19 cellular contexts compared by ENCODE assay signal in the genomic region with DNA sequence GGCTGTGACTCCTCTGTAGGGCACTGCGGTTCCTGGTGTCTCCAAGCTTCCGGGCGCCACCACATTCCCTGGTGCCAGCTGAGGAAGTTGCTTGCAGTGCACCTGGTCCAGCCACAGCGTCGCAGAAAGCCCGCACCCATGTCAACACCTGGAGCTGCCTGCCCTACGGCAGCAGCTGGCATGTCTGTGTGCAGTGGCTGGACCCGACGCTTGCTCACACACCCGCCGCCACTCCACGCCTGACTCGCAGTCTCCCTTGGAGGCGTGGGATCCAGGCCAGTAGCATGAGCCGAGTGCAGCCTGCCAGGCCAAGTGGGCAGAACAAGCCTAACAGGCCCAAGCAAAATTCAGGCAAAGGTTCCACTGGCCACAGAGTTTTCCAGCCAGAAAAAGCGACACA.
"Had no signal": no experiment of that assay in that cellular context is flagged by ENCODE, and none has a peak within 500 bp of the region (broad histone marks: within the 10 kb centered on the region; RNA-seq: fewer than 3 reads in every experiment).

No MANE protein-coding gene starts in this region.

- H3K4me3 Mint-ChIP-seq: activated naive CD8-positive, alpha-beta T cell treated with anti-CD3 and anti-CD28 coated beads for 36 hours; activated T-cell treated with anti-CD3 and anti-CD28 coated beads, Interleukin-2, amount 50 U/mL, for 4 hours; central memory CD8-positive, alpha-beta T cell; natural killer cell; WTC11 had no signal

- H3K4me1 Mint-ChIP-seq: activated naive CD8-positive, alpha-beta T cell treated with anti-CD3 and anti-CD28 coated beads for 36 hours; central memory CD8-positive, alpha-beta T cell; natural killer cell had no signal

- H3K36me3 Mint-ChIP-seq: activated naive CD8-positive, alpha-beta T cell treated with anti-CD3 and anti-CD28 coated beads for 36 hours; natural killer cell; WTC11 had no signal

- H3K27ac Mint-ChIP-seq: activated naive CD8-positive, alpha-beta T cell treated with anti-CD3 and anti-CD28 coated beads for 36 hours; natural killer cell; WTC11 had no signal

- DNase-seq: activated CD4-positive, alpha-beta T cell treated with anti-CD3 and anti-CD28 coated beads, Interleukin-2, amount 50 U/mL, for 4 hours; activated CD8-positive, alpha-beta memory T cell treated with anti-CD3 and anti-CD28 coated beads for 24 hours; activated CD8-positive, alpha-beta memory T cell treated with anti-CD3 and anti-CD28 coated beads, Interleukin-2, amount 50 U/mL, for 48 hours; activated naive CD4-positive, alpha-beta T cell treated with Interleukin-2 at 50 U/mL for 16 hours; activated naive CD8-positive, alpha-beta T cell treated with anti-CD3 and anti-CD28 coated beads for 36 hours; activated T-cell treated with anti-CD3 and anti-CD28 coated beads, Interleukin-2, amount 50 U/mL, for 4 hours; effector memory CD4-positive, alpha-beta T cell; gastrocnemius medialis; hippocampal formation; midbrain; natural killer cell; ovary; stimulated activated CD4-positive, alpha-beta T cell treated with anti-CD3 and anti-CD28 coated beads, Interleukin-4, amount 100 ng/mL, for 24 hours; stomach; T1000; transverse colon; uterus had no signal

- H3K27me3 Mint-ChIP-seq: activated naive CD8-positive, alpha-beta T cell treated with anti-CD3 and anti-CD28 coated beads for 36 hours; central memory CD8-positive, alpha-beta T cell had no signal

- ATAC-seq: activated T-cell treated with anti-CD3 and anti-CD28 coated beads, Interleukin-2, amount 50 U/mL, for 4 hours; gastrocnemius medialis; natural killer cell; WTC11 had no signal

- H3K9me3 Mint-ChIP-seq: activated naive CD8-positive, alpha-beta T cell treated with anti-CD3 and anti-CD28 coated beads for 36 hours; activated T-cell treated with anti-CD3 and anti-CD28 coated beads, Interleukin-2, amount 50 U/mL, for 4 hours; central memory CD8-positive, alpha-beta T cell; natural killer cell; WTC11 had no signal
